Comparison of ENCODE assay signal across 1 cellular context in genomic region chr10:77970869-77971803, GRCh38.
TF ChIP-seq lines count a peak whose summit lies in the region.

No MANE protein-coding gene starts in this region.

TF ChIP-seq in HepG2, 621 proteins besides CTCF, POLR2A, EP300 and RAD21 (continued from another document and continues in another):
- TF ChIP-seq, protein P1, sequence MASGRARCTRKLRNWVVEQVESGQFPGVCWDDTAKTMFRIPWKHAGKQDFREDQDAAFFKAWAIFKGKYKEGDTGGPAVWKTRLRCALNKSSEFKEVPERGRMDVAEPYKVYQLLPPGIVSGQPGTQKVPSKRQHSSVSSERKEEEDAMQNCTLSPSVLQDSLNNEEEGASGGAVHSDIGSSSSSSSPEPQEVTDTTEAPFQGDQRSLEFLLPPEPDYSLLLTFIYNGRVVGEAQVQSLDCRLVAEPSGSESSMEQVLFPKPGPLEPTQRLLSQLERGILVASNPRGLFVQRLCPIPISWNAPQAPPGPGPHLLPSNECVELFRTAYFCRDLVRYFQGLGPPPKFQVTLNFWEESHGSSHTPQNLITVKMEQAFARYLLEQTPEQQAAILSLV (CRISPR knock-in tag; IDR thresholded peaks at IDR 0.05; ENCODE audit: borderline replicate concordance): no peak
- TF ChIP-seq RARA (CRISPR knock-in tag; IDR thresholded peaks at IDR 0.05) (peak; percentile 63), KLF12 (CRISPR knock-in tag; IDR thresholded peaks at IDR 0.05; ENCODE audit: borderline replicate concordance) (no peak), HMGA1 (CRISPR knock-in tag; conservative IDR thresholded peaks at IDR 0.05) (no peak), ZBTB46 (CRISPR knock-in tag; IDR thresholded peaks at IDR 0.05; ENCODE audit: borderline replicate concordance) (no peak), POGZ (CRISPR knock-in tag; IDR thresholded peaks at IDR 0.05) (peak; percentile 68), RXRA (CRISPR knock-in tag; IDR thresholded peaks at IDR 0.05) (no peak; the same call in 1 of the 2 replicates), PITX1 (CRISPR knock-in tag; IDR thresholded peaks at IDR 0.05) (peak; percentile 76; the same call in 1 of the 2 replicates), ZNF737 (CRISPR knock-in tag; IDR thresholded peaks at IDR 0.05; ENCODE audit: borderline replicate concordance) (no peak), ASH2L (IDR thresholded peaks at IDR 0.05; ENCODE audit: insufficient read length, low read depth, low read length) (peak; percentile 31), ATF4 (CRISPR knock-in tag; IDR thresholded peaks at IDR 0.05) (no peak), KLF13 (CRISPR knock-in tag; IDR thresholded peaks at IDR 0.05) (no peak), SOX5 (CRISPR knock-in tag; IDR thresholded peaks at IDR 0.05; ENCODE audit: borderline replicate concordance) (peak; percentile 66; the same call in 1 of the 2 replicates), ZNF280B (CRISPR knock-in tag; IDR thresholded peaks at IDR 0.05; ENCODE audit: borderline replicate concordance) (no peak), HOXA3 (CRISPR knock-in tag; IDR thresholded peaks at IDR 0.05) (peak; percentile 53; the same call in 1 of the 2 replicates), ZFY (CRISPR knock-in tag; IDR thresholded peaks at IDR 0.05) (peak; percentile 21; the same call in 1 of the 2 replicates), ZNF264 (CRISPR knock-in tag; IDR thresholded peaks at IDR 0.05) (peak; percentile 60; the same call in 1 of the 2 replicates), ZEB1 (IDR thresholded peaks at IDR 0.05; ENCODE audit: insufficient replicate concordance, low read depth) (no peak), ZNF547 (CRISPR knock-in tag; IDR thresholded peaks at IDR 0.05) (no peak), ZBTB1 (CRISPR knock-in tag; IDR thresholded peaks at IDR 0.05; ENCODE audit: borderline replicate concordance) (no peak), RNF2 (conservative IDR thresholded peaks at IDR 0.05; ENCODE audit: low read depth) (0 out of 2 replicates have a peak, but pooled peaks have one; percentile 34), MAF1 (CRISPR knock-in tag; IDR thresholded peaks at IDR 0.05; ENCODE audit: borderline replicate concordance) (no peak), ZNF33B (CRISPR knock-in tag; IDR thresholded peaks at IDR 0.05) (no peak), TEAD3 (CRISPR knock-in tag; optimal IDR thresholded peaks at IDR 0.05; ENCODE audit: borderline replicate concordance) (peak; percentile 28), ZNF432 (CRISPR knock-in tag; IDR thresholded peaks at IDR 0.05; ENCODE audit: borderline replicate concordance) (no peak), ZNF781 (CRISPR knock-in tag; IDR thresholded peaks at IDR 0.05; ENCODE audit: borderline replicate concordance, not compliant biosample characterization) (peak; percentile 87)
- TF ChIP-seq, protein P2, sequence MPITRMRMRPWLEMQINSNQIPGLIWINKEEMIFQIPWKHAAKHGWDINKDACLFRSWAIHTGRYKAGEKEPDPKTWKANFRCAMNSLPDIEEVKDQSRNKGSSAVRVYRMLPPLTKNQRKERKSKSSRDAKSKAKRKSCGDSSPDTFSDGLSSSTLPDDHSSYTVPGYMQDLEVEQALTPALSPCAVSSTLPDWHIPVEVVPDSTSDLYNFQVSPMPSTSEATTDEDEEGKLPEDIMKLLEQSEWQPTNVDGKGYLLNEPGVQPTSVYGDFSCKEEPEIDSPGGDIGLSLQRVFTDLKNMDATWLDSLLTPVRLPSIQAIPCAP (CRISPR knock-in tag; IDR thresholded peaks at IDR 0.05; ENCODE audit: low read depth): no peak
- TF ChIP-seq, protein P3, sequence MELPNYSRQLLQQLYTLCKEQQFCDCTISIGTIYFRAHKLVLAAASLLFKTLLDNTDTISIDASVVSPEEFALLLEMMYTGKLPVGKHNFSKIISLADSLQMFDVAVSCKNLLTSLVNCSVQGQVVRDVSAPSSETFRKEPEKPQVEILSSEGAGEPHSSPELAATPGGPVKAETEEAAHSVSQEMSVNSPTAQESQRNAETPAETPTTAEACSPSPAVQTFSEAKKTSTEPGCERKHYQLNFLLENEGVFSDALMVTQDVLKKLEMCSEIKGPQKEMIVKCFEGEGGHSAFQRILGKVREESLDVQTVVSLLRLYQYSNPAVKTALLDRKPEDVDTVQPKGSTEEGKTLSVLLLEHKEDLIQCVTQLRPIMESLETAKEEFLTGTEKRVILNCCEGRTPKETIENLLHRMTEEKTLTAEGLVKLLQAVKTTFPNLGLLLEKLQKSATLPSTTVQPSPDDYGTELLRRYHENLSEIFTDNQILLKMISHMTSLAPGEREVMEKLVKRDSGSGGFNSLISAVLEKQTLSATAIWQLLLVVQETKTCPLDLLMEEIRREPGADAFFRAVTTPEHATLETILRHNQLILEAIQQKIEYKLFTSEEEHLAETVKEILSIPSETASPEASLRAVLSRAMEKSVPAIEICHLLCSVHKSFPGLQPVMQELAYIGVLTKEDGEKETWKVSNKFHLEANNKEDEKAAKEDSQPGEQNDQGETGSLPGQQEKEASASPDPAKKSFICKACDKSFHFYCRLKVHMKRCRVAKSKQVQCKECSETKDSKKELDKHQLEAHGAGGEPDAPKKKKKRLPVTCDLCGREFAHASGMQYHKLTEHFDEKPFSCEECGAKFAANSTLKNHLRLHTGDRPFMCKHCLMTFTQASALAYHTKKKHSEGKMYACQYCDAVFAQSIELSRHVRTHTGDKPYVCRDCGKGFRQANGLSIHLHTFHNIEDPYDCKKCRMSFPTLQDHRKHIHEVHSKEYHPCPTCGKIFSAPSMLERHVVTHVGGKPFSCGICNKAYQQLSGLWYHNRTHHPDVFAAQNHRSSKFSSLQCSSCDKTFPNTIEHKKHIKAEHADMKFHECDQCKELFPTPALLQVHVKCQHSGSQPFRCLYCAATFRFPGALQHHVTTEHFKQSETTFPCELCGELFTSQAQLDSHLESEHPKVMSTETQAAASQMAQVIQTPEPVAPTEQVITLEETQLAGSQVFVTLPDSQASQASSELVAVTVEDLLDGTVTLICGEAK (IDR thresholded peaks at IDR 0.05): no peak
- TF ChIP-seq, protein P3 (CRISPR knock-in tag; IDR thresholded peaks at IDR 0.05): no peak
- TF ChIP-seq, protein P4, sequence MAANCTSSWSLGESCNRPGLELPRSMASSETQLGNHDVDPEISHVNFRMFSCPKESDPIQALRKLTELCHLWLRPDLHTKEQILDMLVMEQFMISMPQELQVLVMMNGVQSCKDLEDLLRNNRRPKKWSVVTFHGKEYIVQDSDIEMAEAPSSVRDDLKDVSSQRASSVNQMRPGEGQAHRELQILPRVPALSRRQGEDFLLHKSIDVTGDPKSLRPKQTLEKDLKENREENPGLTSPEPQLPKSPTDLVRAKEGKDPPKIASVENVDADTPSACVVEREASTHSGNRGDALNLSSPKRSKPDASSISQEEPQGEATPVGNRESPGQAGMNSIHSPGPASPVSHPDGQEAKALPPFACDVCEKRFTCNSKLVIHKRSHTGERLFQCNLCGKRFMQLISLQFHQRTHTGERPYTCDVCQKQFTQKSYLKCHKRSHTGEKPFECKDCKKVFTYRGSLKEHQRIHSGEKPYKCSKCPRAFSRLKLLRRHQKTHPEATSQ (CRISPR knock-in tag; IDR thresholded peaks at IDR 0.05; ENCODE audit: borderline replicate concordance): 0 out of 2 replicates have a peak, but pooled peaks have one; percentile 39
- TF ChIP-seq, protein P5, sequence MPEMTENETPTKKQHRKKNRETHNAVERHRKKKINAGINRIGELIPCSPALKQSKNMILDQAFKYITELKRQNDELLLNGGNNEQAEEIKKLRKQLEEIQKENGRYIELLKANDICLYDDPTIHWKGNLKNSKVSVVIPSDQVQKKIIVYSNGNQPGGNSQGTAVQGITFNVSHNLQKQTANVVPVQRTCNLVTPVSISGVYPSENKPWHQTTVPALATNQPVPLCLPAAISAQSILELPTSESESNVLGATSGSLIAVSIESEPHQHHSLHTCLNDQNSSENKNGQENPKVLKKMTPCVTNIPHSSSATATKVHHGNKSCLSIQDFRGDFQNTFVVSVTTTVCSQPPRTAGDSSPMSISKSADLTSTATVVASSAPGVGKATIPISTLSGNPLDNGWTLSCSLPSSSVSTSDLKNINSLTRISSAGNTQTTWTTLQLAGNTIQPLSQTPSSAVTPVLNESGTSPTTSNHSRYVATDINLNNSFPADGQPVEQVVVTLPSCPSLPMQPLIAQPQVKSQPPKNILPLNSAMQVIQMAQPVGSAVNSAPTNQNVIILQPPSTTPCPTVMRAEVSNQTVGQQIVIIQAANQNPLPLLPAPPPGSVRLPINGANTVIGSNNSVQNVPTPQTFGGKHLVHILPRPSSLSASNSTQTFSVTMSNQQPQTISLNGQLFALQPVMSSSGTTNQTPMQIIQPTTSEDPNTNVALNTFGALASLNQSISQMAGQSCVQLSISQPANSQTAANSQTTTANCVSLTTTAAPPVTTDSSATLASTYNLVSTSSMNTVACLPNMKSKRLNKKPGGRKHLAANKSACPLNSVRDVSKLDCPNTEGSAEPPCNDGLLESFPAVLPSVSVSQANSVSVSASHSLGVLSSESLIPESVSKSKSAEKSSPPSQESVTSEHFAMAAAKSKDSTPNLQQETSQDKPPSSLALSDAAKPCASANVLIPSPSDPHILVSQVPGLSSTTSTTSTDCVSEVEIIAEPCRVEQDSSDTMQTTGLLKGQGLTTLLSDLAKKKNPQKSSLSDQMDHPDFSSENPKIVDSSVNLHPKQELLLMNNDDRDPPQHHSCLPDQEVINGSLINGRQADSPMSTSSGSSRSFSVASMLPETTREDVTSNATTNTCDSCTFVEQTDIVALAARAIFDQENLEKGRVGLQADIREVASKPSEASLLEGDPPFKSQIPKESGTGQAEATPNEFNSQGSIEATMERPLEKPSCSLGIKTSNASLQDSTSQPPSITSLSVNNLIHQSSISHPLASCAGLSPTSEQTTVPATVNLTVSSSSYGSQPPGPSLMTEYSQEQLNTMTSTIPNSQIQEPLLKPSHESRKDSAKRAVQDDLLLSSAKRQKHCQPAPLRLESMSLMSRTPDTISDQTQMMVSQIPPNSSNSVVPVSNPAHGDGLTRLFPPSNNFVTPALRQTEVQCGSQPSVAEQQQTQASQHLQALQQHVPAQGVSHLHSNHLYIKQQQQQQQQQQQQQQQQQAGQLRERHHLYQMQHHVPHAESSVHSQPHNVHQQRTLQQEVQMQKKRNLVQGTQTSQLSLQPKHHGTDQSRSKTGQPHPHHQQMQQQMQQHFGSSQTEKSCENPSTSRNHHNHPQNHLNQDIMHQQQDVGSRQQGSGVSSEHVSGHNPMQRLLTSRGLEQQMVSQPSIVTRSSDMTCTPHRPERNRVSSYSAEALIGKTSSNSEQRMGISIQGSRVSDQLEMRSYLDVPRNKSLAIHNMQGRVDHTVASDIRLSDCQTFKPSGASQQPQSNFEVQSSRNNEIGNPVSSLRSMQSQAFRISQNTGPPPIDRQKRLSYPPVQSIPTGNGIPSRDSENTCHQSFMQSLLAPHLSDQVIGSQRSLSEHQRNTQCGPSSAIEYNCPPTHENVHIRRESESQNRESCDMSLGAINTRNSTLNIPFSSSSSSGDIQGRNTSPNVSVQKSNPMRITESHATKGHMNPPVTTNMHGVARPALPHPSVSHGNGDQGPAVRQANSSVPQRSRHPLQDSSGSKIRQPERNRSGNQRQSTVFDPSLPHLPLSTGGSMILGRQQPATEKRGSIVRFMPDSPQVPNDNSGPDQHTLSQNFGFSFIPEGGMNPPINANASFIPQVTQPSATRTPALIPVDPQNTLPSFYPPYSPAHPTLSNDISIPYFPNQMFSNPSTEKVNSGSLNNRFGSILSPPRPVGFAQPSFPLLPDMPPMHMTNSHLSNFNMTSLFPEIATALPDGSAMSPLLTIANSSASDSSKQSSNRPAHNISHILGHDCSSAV (CRISPR knock-in tag; IDR thresholded peaks at IDR 0.05; ENCODE audit: borderline replicate concordance): no peak
